Comparison of ENCODE assay signal across 8 cellular contexts in the genomic region with DNA sequence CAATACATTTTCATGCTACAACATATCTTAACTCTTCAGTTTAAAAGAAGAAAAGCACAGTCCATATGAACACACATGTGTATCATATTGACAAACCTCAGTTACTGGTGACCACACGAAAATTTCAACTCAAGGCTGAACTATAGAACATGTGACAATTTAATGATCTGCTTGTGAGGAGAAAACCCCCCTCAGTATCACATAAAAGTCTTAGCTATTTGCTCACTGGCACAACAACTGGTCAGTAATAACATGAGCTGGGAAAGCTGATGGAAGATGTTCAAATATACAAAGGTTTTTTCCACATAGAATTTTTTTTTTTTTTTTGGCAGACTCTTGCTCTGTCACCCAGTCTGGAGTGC. TPM values are rescaled to one million over a fixed set of nuclear protein-coding genes. Genes with fewer than 3 reads are reported as not detected.
DNase-seq lines count a peak whose midpoint lies in the region; ATAC-seq and TF ChIP-seq lines count a peak whose summit lies in the region.

No MANE protein-coding gene starts in this region.

- H4K8ac ChIP-seq in IMR-90 (ENCODE audit: low read depth in 2 of 2, low read length in 2 of 2): no peak overlapping the region
- H4K8ac ChIP-seq in H9 (replicated peaks; ENCODE audit: insufficient read length, low read depth, low read length): no peak overlapping the region

- peak overlapping the region; percentile 92 for H3K14ac ChIP-seq in IMR-90 (replicated peaks; ENCODE audit: low read depth, low read length)
- no peak overlapping the region for H3K14ac ChIP-seq in H9 (ENCODE audit: insufficient read depth, low read length)

- no peak overlapping the region for H2BK12ac ChIP-seq in H9 (ENCODE audit: insufficient read length, low read depth, low read length)

- peaks cover 6% of the 10 kb centered on the region for H3K9me1 ChIP-seq in IMR-90 (ENCODE audit: insufficient read depth, low read length)

- H4K5ac ChIP-seq in IMR-90 (ENCODE audit: low read depth, low read length) (no peak overlapping the region), H9 (ENCODE audit: insufficient read length, low read depth, low read length) (no peak overlapping the region)

- H3K4me1 Mint-ChIP-seq in CD14-positive monocyte: peaks cover 53% of the 10 kb centered on the region
- H3K4me1 Mint-ChIP-seq in effector memory CD8-positive, alpha-beta T cell (ENCODE audit: low read depth in 2 of 2): peaks cover 41 to 60% of the 10 kb centered on the region in 2 donors
- H3K4me1 Mint-ChIP-seq in H9: peaks cover 10 to 19% of the 10 kb centered on the region in 2 experiments

- H3K9ac ChIP-seq in IMR-90 (ENCODE audit: low read depth, low read length) (no peak overlapping the region; the same call in 1 of the 2 replicates), H9 (ENCODE audit: extremely low read depth, insufficient read length, low read length) (no peak overlapping the region)

- H2AK5ac ChIP-seq in IMR-90 (ENCODE audit: low read depth, low read length) (no peak overlapping the region), H9 (ENCODE audit: insufficient read length, low read length) (no peak overlapping the region)

- H3K27me3 Mint-ChIP-seq in CD14-positive monocyte (ENCODE audit: low read depth in 3 of 3): no peaks in the 10 kb centered on the region
- H3K27me3 Mint-ChIP-seq in effector memory CD8-positive, alpha-beta T cell: no peaks in the 10 kb centered on the region
- no peaks in the 10 kb centered on the region for H3K27me3 Mint-ChIP-seq in H9 (ENCODE audit: low read depth)

- H3K36me3 Mint-ChIP-seq in CD14-positive monocyte: peaks cover 7 to 8% of the 10 kb centered on the region in 2 donors
- peaks cover 22% of the 10 kb centered on the region for H3K36me3 Mint-ChIP-seq in effector memory CD8-positive, alpha-beta T cell (ENCODE audit: insufficient read depth)
- H3K36me3 Mint-ChIP-seq in H9 (ENCODE audit: insufficient read depth in 1 of 3, low read depth in 3 of 3): peaks cover 0 to 5% (median 1%) of the 10 kb centered on the region in 3 experiments; a peak in 1 of 7 replicates

- H3K4me2 ChIP-seq in IMR-90 (ENCODE audit: low read depth, low read length): peak overlapping the region; percentile 80
- H3K4me2 ChIP-seq in H9 (ENCODE audit: insufficient read depth, insufficient read length, low read length): no peak overlapping the region

- H3K18ac ChIP-seq in IMR-90 (ENCODE audit: low read depth, low read length) (no peak overlapping the region), H9 (ENCODE audit: insufficient read length, low read depth, low read length) (no peak overlapping the region)

- H2AFZ ChIP-seq in IMR-90 (replicated peaks; ENCODE audit: low read length, poor library complexity): no peak overlapping the region
- no peak overlapping the region for H2AFZ ChIP-seq in H9 (ENCODE audit: low read length)

- H3K27ac ChIP-seq in IMR-90 (ENCODE audit: insufficient read depth, low read length): no peak overlapping the region
- H3K27ac ChIP-seq in H9 (ENCODE audit: insufficient read length, low read depth, low read length): no peak overlapping the region

- in situ Hi-C loops in IMR-90 (cut with MboI; ENCODE audit: low sequenced_read_pairs): no loop called here

- H3K4ac ChIP-seq in IMR-90 (ENCODE audit: low read depth, low read length) (no peak overlapping the region), H9 (ENCODE audit: low read depth, low read length) (no peak overlapping the region)

- H3K79me1 ChIP-seq in IMR-90 (ENCODE audit: low read depth in 1 of 2, low read length in 2 of 2) (peaks cover 24 to 78% of the 10 kb centered on the region in 2 experiments), H9 (ENCODE audit: insufficient read depth, low read depth, low read length, poor library complexity, severe bottlenecking) (peaks cover 17% of the 10 kb centered on the region)

- dilution Hi-C loops in IMR-90 (cut with HindIII; ENCODE audit: low sequenced_read_pairs, unreplicated experiment): no loop called here

- H3K27me3 ChIP-seq in IMR-90 (ENCODE audit: control insufficient read depth, insufficient read depth, low read length) (no peaks in the 10 kb centered on the region), H9 (ENCODE audit: insufficient read depth, low read length) (no peaks in the 10 kb centered on the region)

- no peak overlapping the region for H3K4me3 ChIP-seq in IMR-90 (ENCODE audit: insufficient read depth, low read depth, low read length)

- H2BK15ac ChIP-seq in IMR-90 (ENCODE audit: low read depth, low read length) (peak overlapping the region; percentile 61; the same call in 1 of the 3 replicates), H9 (ENCODE audit: low read depth, low read length) (no peak overlapping the region)

- TF ChIP-seq CTCF in CD14-positive monocyte (IDR thresholded peaks at IDR 0.05): no peak
- no peak for TF ChIP-seq CTCF in IMR-90 (conservative IDR thresholded peaks at IDR 0.05; ENCODE audit: low read depth, low read length)
- TF ChIP-seq CTCF in H9 (conservative IDR thresholded peaks at IDR 0.05): no peak

- no peaks in the 10 kb centered on the region for H3K23me2 ChIP-seq in H9 (ENCODE audit: insufficient read length, low read depth, low read length, poor library complexity, severe bottlenecking)

- H3K9me3 Mint-ChIP-seq in CD14-positive monocyte (no peaks in the 10 kb centered on the region), H9 (no peaks in the 10 kb centered on the region; a peak in 1 of 5 replicates)
- H3K9me3 Mint-ChIP-seq in effector memory CD8-positive, alpha-beta T cell: no peaks in the 10 kb centered on the region

- H3K79me2 ChIP-seq in H9 (ENCODE audit: insufficient read depth, low read length): peaks cover 4% of the 10 kb centered on the region; the same call in 1 of the 2 replicates

- peaks cover 8% of the 10 kb centered on the region; the same call in 1 of the 2 replicates for H3K4me1 ChIP-seq in IMR-90 (ENCODE audit: control insufficient read depth, insufficient read depth, low read length)
- H3K4me1 ChIP-seq in H9 (ENCODE audit: insufficient read depth, low read length): no peaks in the 10 kb centered on the region

- no peak overlapping the region for H2AK9ac ChIP-seq in IMR-90 (replicated peaks; ENCODE audit: low read depth, low read length, poor library complexity)

- peak overlapping the region; percentile 49 for H2BK120ac ChIP-seq in IMR-90 (ENCODE audit: low read depth, low read length)
- no peak overlapping the region for H2BK120ac ChIP-seq in H9 (ENCODE audit: low read depth, low read length, poor library complexity, severe bottlenecking)

- CTCF ChIA-PET in IMR-90 (lab: Yijun Ruan, JAX): interaction anchor here (0.6 to 0.7 kb wide), 3 partner anchors 49 to 406 kb away, joined by 3 to 7 read pairs (median 6); no protein-coding TSS in a partner anchor

- BruUV-seq in IMR-90 (replicated peaks; lab: Mats Ljungman, UMichigan): no TSS peak

- POLR2A ChIA-PET in IMR-90 (lab: Charles Lee; ENCODE audit: unreplicated experiment): interaction anchor here (0.7 kb wide), 1 partner anchor 248 kb away, joined by 9 read pairs; no protein-coding TSS in a partner anchor

- intact Hi-C loops in CD14-positive monocyte (cut with micrococcal nuclease) (no loop called here), IMR-90 (cut with micrococcal nuclease) (no loop called here)

- H3K23ac ChIP-seq in IMR-90 (ENCODE audit: low read depth, low read length) (no peak overlapping the region; the same call in 1 of the 2 replicates), H9 (ENCODE audit: insufficient read length, low read depth, low read length) (no peak overlapping the region)

- peak overlapping the region; percentile 72; the same call in 1 of the 2 replicates for H2BK20ac ChIP-seq in IMR-90 (ENCODE audit: low read depth, low read length)
- H2BK20ac ChIP-seq in H9 (ENCODE audit: low read depth, low read length, poor library complexity, severe bottlenecking): no peak overlapping the region

- ATAC-seq in GM19438 (IDR thresholded peaks at IDR 0.05; ENCODE audit: low read depth, unreplicated experiment) (peak; percentile 32), IMR-90 (ENCODE audit: low read depth) (no peak)
- ATAC-seq in effector memory CD8-positive, alpha-beta T cell (replicated peaks): peak; percentile 20

- no peaks in the 10 kb centered on the region for H3K36me3 ChIP-seq in IMR-90 (ENCODE audit: control insufficient read depth, insufficient read depth, low read length)

- H4K20me1 ChIP-seq in IMR-90 (ENCODE audit: insufficient read depth, low read length) (peaks cover 66% of the 10 kb centered on the region), H9 (ENCODE audit: control insufficient read depth, insufficient read depth, insufficient read length) (no peaks in the 10 kb centered on the region)

- H3K4me3 Mint-ChIP-seq in CD14-positive monocyte (peak overlapping the region; percentile 25 to 71), H9 (no peak overlapping the region)
- peak overlapping the region; percentile 77 to 84 for H3K4me3 Mint-ChIP-seq in effector memory CD8-positive, alpha-beta T cell

- H4K91ac ChIP-seq in IMR-90 (ENCODE audit: insufficient read depth, low read depth, low read length): no peak overlapping the region
- no peak overlapping the region for H4K91ac ChIP-seq in H9 (ENCODE audit: insufficient read length, low read depth, low read length)

- H3T11ph ChIP-seq in H9 (ENCODE audit: low read length): no peak overlapping the region

- H3K56ac ChIP-seq in IMR-90 (ENCODE audit: extremely low read depth, insufficient read depth, low read length) (no peak overlapping the region), H9 (ENCODE audit: insufficient read length, low read depth, low read length) (no peak overlapping the region)

- DNase-seq in CD14-positive monocyte (ENCODE audit: low spot score) (no peak), IMR-90 (no peak), superior temporal gyrus (ENCODE audit: extremely low spot score) (no peak), H9 (no peak), ureter (ENCODE audit: low spot score) (no peak), AG20443 (ENCODE audit: low spot score) (no peak)
- peak in 1 of 3 experiments; percentile 17 for DNase-seq in effector memory CD8-positive, alpha-beta T cell

- TF ChIP-seq POLR2A in IMR-90 (IDR thresholded peaks at IDR 0.05; ENCODE audit: low read depth, low read length): no peak

- TF ChIP-seq RAD21 in IMR-90 (IDR thresholded peaks at IDR 0.05; ENCODE audit: low read length): no peak

- no peaks in the 10 kb centered on the region for H3K9me3 ChIP-seq in IMR-90 (ENCODE audit: control insufficient read depth, insufficient read depth, low read length)
- no peaks in the 10 kb centered on the region for H3K9me3 ChIP-seq in H9 (ENCODE audit: control insufficient read depth, low read depth, low read length)

- H2BK5ac ChIP-seq in IMR-90 (ENCODE audit: low read depth, low read length, poor library complexity, severe bottlenecking) (peak overlapping the region; percentile 62), H9 (ENCODE audit: insufficient read length, low read length) (no peak overlapping the region)

- no CpG with 5 or more reads among the region's 1 CpG for WGBS in IMR-90 (ENCODE audit: extremely low coverage in 2 of 2, insufficient read length in 1 of 2), 2 experiments
- no CpG with 5 or more reads among the region's 1 CpG for WGBS in H9 (ENCODE audit: extremely low coverage, insufficient read length, low lambda C conversion rate)

- H3K27ac Mint-ChIP-seq in CD14-positive monocyte (peak overlapping the region in 6 of 7 donors; percentile 5 to 82 (median 43)), H9 (no peak overlapping the region)
- peak overlapping the region in 1 of 2 donors; percentile 93 for H3K27ac Mint-ChIP-seq in effector memory CD8-positive, alpha-beta T cell

RNA-seq across cellular contexts. Expression of gene ZNF652, which starts 19.5 kb away (rescaled TPM):
- polyA plus RNA-seq in CD14-positive monocyte: 10 to 100 TPM; 16.9 to 19.8 TPM
- 8.8 and 9.7 TPM in 2 replicates for total RNA-seq in IMR-90 (2012; rRNA removed)
- 3.3 and 3.6 TPM in 2 replicates for polyA plus RNA-seq in IMR-90 (2012; rRNA removed)
- 1.1 and 1.9 TPM in 2 replicates for polyA plus RNA-seq in IMR-90 (2012; cell fraction: cytosol; rRNA removed)
- 4.0 and 17.5 TPM in 2 replicates for polyA plus RNA-seq in IMR-90 (2012; cell fraction: nucleus; rRNA removed; ENCODE audit: low replicate concordance)
- total RNA-seq in H9 (2021): 33.6 and 34.1 TPM in 2 replicates
- 44.6 TPM for total RNA-seq in ureter

Comparison
In these comparisons a context has a peak if more than half of its experiments do, and no peak if none do; other contexts are left out.
1. H3K27ac Mint-ChIP-seq: peak in CD14-positive monocyte (6 of 7); none in H9 (0 of 3).
2. H3K4me3 Mint-ChIP-seq: peak in CD14-positive monocyte (2 of 2) and effector memory CD8-positive, alpha-beta T cell (2 of 2); none in H9 (0 of 2).